Comparison of ENCODE assay signal across 1 cellular context in the genomic region with DNA sequence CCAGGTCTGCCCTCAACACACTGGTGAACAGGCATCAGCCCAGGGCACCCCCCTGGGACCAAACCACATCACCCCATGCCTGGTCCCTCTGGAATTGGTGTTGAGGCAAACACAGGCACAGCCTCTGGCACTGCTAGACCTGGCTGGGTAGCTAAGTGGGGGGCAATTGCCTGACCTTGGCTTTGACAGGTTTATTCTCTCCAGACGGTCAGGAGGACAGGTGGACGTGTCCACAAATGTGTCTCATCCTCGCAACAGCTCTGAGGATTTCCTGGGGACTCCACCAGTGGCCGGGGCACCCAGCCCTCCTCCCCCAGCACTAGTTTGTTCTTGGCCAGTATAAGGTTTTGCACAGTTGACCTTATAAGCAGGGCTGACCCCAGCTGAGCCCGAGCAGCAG.
TF ChIP-seq lines count a peak whose summit lies in the region.

No MANE protein-coding gene starts in this region.

TF ChIP-seq in IMR-90, 13 proteins besides CTCF, POLR2A, EP300 and RAD21:
- TF ChIP-seq ELK1 (IDR thresholded peaks at IDR 0.05; ENCODE audit: borderline replicate concordance, low read depth, low read length) (no peak), MAZ (IDR thresholded peaks at IDR 0.05; ENCODE audit: borderline replicate concordance, low read depth, low read length) (no peak), SMC3 (IDR thresholded peaks at IDR 0.05; ENCODE audit: low read depth, low read length) (no peak), BHLHE40 (IDR thresholded peaks at IDR 0.05; ENCODE audit: low read depth, low read length) (no peak), MAFK (IDR thresholded peaks at IDR 0.05; ENCODE audit: low read depth, low read length) (no peak), CHD1 (IDR thresholded peaks at IDR 0.05; ENCODE audit: low read depth, low read length) (no peak), FOS (IDR thresholded peaks at IDR 0.05; ENCODE audit: low read depth, low read length) (no peak), RFX5 (IDR thresholded peaks at IDR 0.05; ENCODE audit: low read depth, low read length) (no peak), CEBPB (IDR thresholded peaks at IDR 0.05; ENCODE audit: low read depth, low read length) (no peak), MXI1 (IDR thresholded peaks at IDR 0.05; ENCODE audit: borderline replicate concordance, low read depth, low read length) (no peak), NFE2L2 (IDR thresholded peaks at IDR 0.05; ENCODE audit: low read depth, low read length) (no peak), RCOR1 (IDR thresholded peaks at IDR 0.05; ENCODE audit: insufficient replicate concordance, low read length) (no peak)
- TF ChIP-seq, protein P1, sequence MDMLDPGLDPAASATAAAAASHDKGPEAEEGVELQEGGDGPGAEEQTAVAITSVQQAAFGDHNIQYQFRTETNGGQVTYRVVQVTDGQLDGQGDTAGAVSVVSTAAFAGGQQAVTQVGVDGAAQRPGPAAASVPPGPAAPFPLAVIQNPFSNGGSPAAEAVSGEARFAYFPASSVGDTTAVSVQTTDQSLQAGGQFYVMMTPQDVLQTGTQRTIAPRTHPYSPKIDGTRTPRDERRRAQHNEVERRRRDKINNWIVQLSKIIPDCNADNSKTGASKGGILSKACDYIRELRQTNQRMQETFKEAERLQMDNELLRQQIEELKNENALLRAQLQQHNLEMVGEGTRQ (IDR thresholded peaks at IDR 0.05; ENCODE audit: low read depth, low read length): no peak
TF ChIP-seq in IMR-90: peak in this region for 0.
